Comparison of ENCODE assay signal across 10 cellular contexts in genomic region chr17:77863814-77864161, GRCh38.
DNase-seq lines count a peak whose midpoint lies in the region; ATAC-seq lines count a peak whose summit lies in the region.
"Had no signal": no experiment of that assay in that cellular context is flagged by ENCODE, and none has a peak within 500 bp of the region (broad histone marks: within the 10 kb centered on the region; RNA-seq: fewer than 3 reads in every experiment).

No MANE protein-coding gene starts in this region.

- intact Hi-C loops in sciatic nerve (cut with DNase I) = no loop called here

- no peak overlapping the region for H3K27ac Mint-ChIP-seq in activated CD4-positive, alpha-beta T cell treated with anti-CD3 and anti-CD28 coated beads, Interleukin-2, amount 10 ng/mL, durations not matched to agents 7 days and 5 days

- peaks cover 8% of the 10 kb centered on the region for H3K27me3 Mint-ChIP-seq in activated CD4-positive, alpha-beta T cell treated with anti-CD3 and anti-CD28 coated beads, Interleukin-2, amount 10 ng/mL, durations not matched to agents 7 days and 5 days

- H3K4me1 Mint-ChIP-seq in activated CD4-positive, alpha-beta T cell treated with anti-CD3 and anti-CD28 coated beads, Interleukin-2, amount 10 ng/mL, durations not matched to agents 7 days and 5 days = peaks cover 11% of the 10 kb centered on the region

- H3K9me3 Mint-ChIP-seq in activated CD4-positive, alpha-beta T cell treated with anti-CD3 and anti-CD28 coated beads, Interleukin-2, amount 10 ng/mL, durations not matched to agents 7 days and 5 days = no peaks in the 10 kb centered on the region

- POLR2A ChIA-PET in activated CD4-positive, alpha-beta T cell treated with anti-CD3 and anti-CD28 coated beads, Interleukin-2, amount 10 ng/mL, durations not matched to agents 7 days and 5 days (lab: Charles Lee) = no interaction called here

- H3K4me3 Mint-ChIP-seq in activated CD4-positive, alpha-beta T cell treated with anti-CD3 and anti-CD28 coated beads, Interleukin-2, amount 10 ng/mL, durations not matched to agents 7 days and 5 days = no peak overlapping the region

- CTCF ChIA-PET in activated CD4-positive, alpha-beta T cell treated with anti-CD3 and anti-CD28 coated beads, Interleukin-2, amount 10 ng/mL, durations not matched to agents 7 days and 5 days (lab: Charles Lee) = interaction anchor here (0.6 to 1.0 kb wide), 2 partner anchors 11 to 17 kb away, joined by 3 read pairs; no protein-coding TSS in a partner anchor

- no peaks in the 10 kb centered on the region for H3K36me3 Mint-ChIP-seq in activated CD4-positive, alpha-beta T cell treated with anti-CD3 and anti-CD28 coated beads, Interleukin-2, amount 10 ng/mL, durations not matched to agents 7 days and 5 days (ENCODE audit: low read depth)

- DNase-seq in GDM1 (lab: John Stamatoyannopoulos, UW) = peak; percentile 24
- peak; percentile 74 to 81 for DNase-seq in NOMO-1 (lab: John Stamatoyannopoulos, UW; ENCODE audit: unreplicated experiment in 2 of 2)
- peak; percentile 55 for DNase-seq in foreskin melanocyte
- DNase-seq in sciatic nerve (ENCODE audit: low spot score) = no peak
- no peak for DNase-seq in activated CD4-positive, CD25-positive, alpha-beta regulatory T cell treated with anti-CD3 and anti-CD28 coated beads, Interleukin-2, amount 50 U/mL, for 72 hours
- DNase-seq in NCI-H1436 (lab: John Stamatoyannopoulos, UW) = no peak
- DNase-seq in activated CD4-positive, alpha-beta T cell treated with anti-CD3 and anti-CD28 coated beads, Interleukin-2, amount 10 ng/mL, durations not matched to agents 7 days and 5 days = no peak
- no peak for DNase-seq in NCI-H2171 (lab: John Stamatoyannopoulos, UW)
- DNase-seq: activated naive CD4-positive, alpha-beta T cell treated with Interleukin-2 at 50 U/mL for 16 hours had no signal

- peak; percentile 72 for ATAC-seq in sciatic nerve
- ATAC-seq: HCT116 had no signal

Comparison
In these comparisons a context has a peak if more than half of its experiments do, and no peak if none do; other contexts are left out.
1. DNase-seq: peak in GDM1 (single experiment), NOMO-1 (2 of 2) and foreskin melanocyte (single experiment); none in sciatic nerve (single experiment), activated CD4-positive, CD25-positive, alpha-beta regulatory T cell treated with anti-CD3 and anti-CD28 coated beads, Interleukin-2, amount 50 U/mL, for 72 hours (single experiment), NCI-H1436 (single experiment), activated CD4-positive, alpha-beta T cell treated with anti-CD3 and anti-CD28 coated beads, Interleukin-2, amount 10 ng/mL, durations not matched to agents 7 days and 5 days (single experiment) and NCI-H2171 (single experiment).